Comparison of ENCODE assay signal across 17 cellular contexts in the genomic region with DNA sequence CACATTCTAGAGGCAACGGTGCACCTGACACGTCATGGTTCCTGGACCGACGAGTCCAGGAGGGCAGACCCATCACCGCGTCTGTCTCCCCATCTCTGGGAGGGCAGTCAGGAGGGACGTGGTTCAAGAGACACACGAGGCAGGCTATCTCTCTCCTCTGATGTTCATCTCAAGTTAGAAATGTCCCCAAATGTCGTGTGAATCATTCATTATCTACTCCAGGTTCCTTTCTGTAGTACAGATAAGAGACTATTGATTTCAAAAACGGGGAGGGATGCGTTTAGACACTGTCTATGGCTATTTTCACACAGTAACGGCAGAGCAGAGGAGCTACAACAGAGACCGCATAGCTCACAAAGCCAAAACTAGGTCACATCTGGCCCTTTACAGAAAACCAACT.
"Had no signal": no experiment of that assay in that cellular context is flagged by ENCODE, and none has a peak within 500 bp of the region (broad histone marks: within the 10 kb centered on the region; RNA-seq: fewer than 3 reads in every experiment).

No MANE protein-coding gene starts in this region.

- H3K4me3 Mint-ChIP-seq: naive thymus-derived CD4-positive, alpha-beta T cell; nephron progenitor cell; stimulated activated naive B cell treated with anti-CD40 and anti-IgM and Interleukin-4, amounts not matched to agents 10 μg/mL and 1 μg/mL and 100 μg/mL, for 72 hours; stimulated activated naive CD8-positive, alpha-beta T cell treated with anti-CD3 and anti-CD28 coated beads, Interleukin-15, amount 100 ng/mL, for 72 hours had no signal

- H3K27me3 ChIP-seq: colonic mucosa, right lobe of liver, transverse colon had no signal

- H3K4me1 ChIP-seq: colonic mucosa, parathyroid adenoma, prostate gland, right lobe of liver, transverse colon had no signal

- H3K27me3 Mint-ChIP-seq: naive thymus-derived CD4-positive, alpha-beta T cell; stimulated activated naive B cell treated with anti-CD40 and anti-IgM and Interleukin-4, amounts not matched to agents 10 μg/mL and 1 μg/mL and 100 μg/mL, for 72 hours; stimulated activated naive CD8-positive, alpha-beta T cell treated with anti-CD3 and anti-CD28 coated beads, Interleukin-15, amount 100 ng/mL, for 72 hours had no signal

- FAIRE-seq: endometrium, frontal cortex had no signal

- H3K27ac ChIP-seq: colonic mucosa, parathyroid adenoma, prostate gland, right lobe of liver, thoracic aorta, transverse colon had no signal

- H3K4me3 ChIP-seq: colonic mucosa, prostate gland, right lobe of liver, thoracic aorta, transverse colon had no signal

- DNase-seq: colonic mucosa; effector CD8-positive, alpha-beta T cell; left colon; mammary epithelial cell; nephron progenitor cell; stimulated activated CD4-positive, alpha-beta T cell treated with anti-CD3 and anti-CD28 coated beads, Interleukin-4, amount 100 ng/mL, for 4 hours; stimulated activated naive B cell treated with anti-CD40 and anti-IgM and Interleukin-4, amounts not matched to agents 10 μg/mL and 1 μg/mL and 100 μg/mL, for 72 hours; stimulated activated naive CD8-positive, alpha-beta T cell treated with anti-CD3 and anti-CD28 coated beads, Interleukin-15, amount 100 ng/mL, for 72 hours; transverse colon had no signal

- H3K36me3 ChIP-seq: colonic mucosa, prostate gland, right lobe of liver had no signal

- H3K4me1 Mint-ChIP-seq: stimulated activated naive CD8-positive, alpha-beta T cell treated with anti-CD3 and anti-CD28 coated beads, Interleukin-15, amount 100 ng/mL, for 72 hours had no signal

- H3K9me3 ChIP-seq: colonic mucosa, prostate gland, right lobe of liver, thoracic aorta had no signal

- ATAC-seq: esophagus mucosa; left colon; naive thymus-derived CD4-positive, alpha-beta T cell; right lobe of liver; stimulated activated naive B cell treated with anti-CD40 and anti-IgM and Interleukin-4, amounts not matched to agents 10 μg/mL and 1 μg/mL and 100 μg/mL, for 72 hours; stimulated activated naive CD8-positive, alpha-beta T cell treated with anti-CD3 and anti-CD28 coated beads, Interleukin-15, amount 100 ng/mL, for 72 hours had no signal

- H3K27ac Mint-ChIP-seq: naive thymus-derived CD4-positive, alpha-beta T cell; nephron progenitor cell; stimulated activated naive B cell treated with anti-CD40 and anti-IgM and Interleukin-4, amounts not matched to agents 10 μg/mL and 1 μg/mL and 100 μg/mL, for 72 hours; stimulated activated naive CD8-positive, alpha-beta T cell treated with anti-CD3 and anti-CD28 coated beads, Interleukin-15, amount 100 ng/mL, for 72 hours had no signal
